Comparison of ENCODE assay signal across 16 cellular contexts in genomic region chr9:94915476-94916450, GRCh38.
DNase-seq lines count a peak whose midpoint lies in the region; ATAC-seq and TF ChIP-seq lines count a peak whose summit lies in the region.
"Had no signal": no experiment of that assay in that cellular context is flagged by ENCODE, and none has a peak within 500 bp of the region (broad histone marks: within the 10 kb centered on the region; RNA-seq: fewer than 3 reads in every experiment).

No MANE protein-coding gene starts in this region.

- TF ChIP-seq POLR2A in lower leg skin (IDR thresholded peaks at IDR 0.05): no peak

- 88 to 94% methylated on average over 17 of the region's 17 CpGs for WGBS in lower leg skin, 2 donors

- H3K27ac ChIP-seq in HEK293 (ENCODE audit: extremely low read depth, low read depth, low read length) (no peak overlapping the region), caudate nucleus (ENCODE audit: low read depth, low read length) (peak overlapping the region; percentile 90), substantia nigra (ENCODE audit: low read depth, low read length, poor library complexity, severe bottlenecking) (peak overlapping the region; percentile 86)

- H3K36me3 ChIP-seq in HEK293 (ENCODE audit: control insufficient read depth in 2 of 2, insufficient read depth in 1 of 2, low read length in 2 of 2): no peaks in the 10 kb centered on the region
- H3K36me3 ChIP-seq: pancreas had no signal

- H3K4me3 ChIP-seq in HEK293 (ENCODE audit: low read depth, low read length) (no peak overlapping the region), lower leg skin (ENCODE audit: low read depth, poor library complexity, severe bottlenecking) (no peak overlapping the region)
- H3K4me3 ChIP-seq: mucosa of descending colon, pancreas had no signal

- DNase-seq in caudate nucleus (lab: John Stamatoyannopoulos, UW): no peak
- peak; percentile 13 to 84 for DNase-seq in lower leg skin (ENCODE audit: low spot score in 2 of 2)
- no peak for DNase-seq in substantia nigra (lab: John Stamatoyannopoulos, UW)
- DNase-seq in NCI-H187 (lab: John Stamatoyannopoulos, UW): no peak
- DNase-seq in SHP77 (lab: John Stamatoyannopoulos, UW): no peak
- DNase-seq: activated CD4-positive, alpha-beta T cell treated with anti-CD3 and anti-CD28 coated beads, Interleukin-2, amount 50 U/mL, for 4 hours; activated naive CD8-positive, alpha-beta T cell treated with anti-CD3 and anti-CD28 coated beads, Interleukin-2, amount 50 U/mL, for 24 hours; cerebellar nuclear complex; DMS 273 treated with DMSO at 0.1 percent for 48 hours; Karpas-422; mucosa of descending colon; NCI-H1436; stimulated activated naive CD8-positive, alpha-beta T cell treated with anti-CD3 and anti-CD28 coated beads, Interleukin-15, amount 100 ng/mL, for 72 hours had no signal

- peaks cover 11% of the 10 kb centered on the region for H3K4me1 ChIP-seq in HEK293 (ENCODE audit: control insufficient read depth, insufficient read depth, low read length)

- TF ChIP-seq CTCF in HEK293 (tag by site-specific recombination; IDR thresholded peaks at IDR 0.05) (no peak), lower leg skin (IDR thresholded peaks at IDR 0.05) (no peak)

- CTCF ChIA-PET in HEK293 (lab: Yijun Ruan, JAX): interaction anchor here (0.7 kb wide), 1 partner anchor 234 kb away, joined by 3 read pairs; no protein-coding TSS in a partner anchor

- POLR2A ChIA-PET in HEK293 (lab: Yijun Ruan, JAX): interaction anchor here (0.6 kb wide), 1 partner anchor 10 kb away, joined by 3 read pairs; no protein-coding TSS in a partner anchor

- intact Hi-C loops in lower leg skin (cut with DNase I; ENCODE audit: low total_unique reads): no loop called here

- no peaks in the 10 kb centered on the region for H3K9me3 ChIP-seq in HEK293 (ENCODE audit: control insufficient read depth, insufficient read depth, low read depth, low read length)
- H3K9me3 ChIP-seq: mucosa of descending colon, pancreas had no signal

- ATAC-seq in GM18519 (IDR thresholded peaks at IDR 0.05; ENCODE audit: low FRiP score, unreplicated experiment): no peak
- ATAC-seq: activated naive CD8-positive, alpha-beta T cell treated with anti-CD3 and anti-CD28 coated beads, Interleukin-2, amount 50 U/mL, for 24 hours; mucosa of descending colon; stimulated activated naive CD8-positive, alpha-beta T cell treated with anti-CD3 and anti-CD28 coated beads, Interleukin-15, amount 100 ng/mL, for 72 hours had no signal

TF ChIP-seq in HEK293, 187 proteins besides CTCF, POLR2A, EP300 and RAD21:
- no peak for TF ChIP-seq PATZ1 (tag by site-specific recombination; IDR thresholded peaks at IDR 0.05)
- 0 out of 2 replicates have a peak, but pooled peaks have one; percentile 17 for TF ChIP-seq ZNF585B (tag by site-specific recombination; IDR thresholded peaks at IDR 0.05)

Comparison
In these comparisons a context has a peak if more than half of its experiments do, and no peak if none do; other contexts are left out.
1. DNase-seq: peak in lower leg skin (2 of 2); none in caudate nucleus (0 of 61), substantia nigra (0 of 49), NCI-H187 (0 of 2) and SHP77 (0 of 2).